In genomic region chr6:14804444-14805210, GRCh38 we compare ENCODE assay signal across 1 cellular context.
A peak's percentile ranks its signal among the peaks of the same experiment; 100 is the strongest.
TF ChIP-seq lines count a peak whose summit lies in the region.

No MANE protein-coding gene starts in this region.

TF ChIP-seq in WTC11, 78 proteins besides CTCF, POLR2A, EP300 and RAD21 (continued from another document):
- no peak for TF ChIP-seq AFF4 (CRISPR knock-in tag; IDR thresholded peaks at IDR 0.05; ENCODE audit: borderline replicate concordance)
- no peak for TF ChIP-seq USF2 (CRISPR knock-in tag; IDR thresholded peaks at IDR 0.05)
- no peak for TF ChIP-seq STAT6 (CRISPR knock-in tag; conservative IDR thresholded peaks at IDR 0.05; ENCODE audit: low read depth)
- TF ChIP-seq MYBL2 (CRISPR knock-in tag; IDR thresholded peaks at IDR 0.05) = no peak
- TF ChIP-seq ESRRA (CRISPR knock-in tag; IDR thresholded peaks at IDR 0.05; ENCODE audit: borderline replicate concordance) = 0 out of 2 replicates have a peak, but pooled peaks have one; percentile 35
- TF ChIP-seq ZNF263 (CRISPR knock-in tag; IDR thresholded peaks at IDR 0.05; ENCODE audit: low read depth) = no peak
- TF ChIP-seq CBFB (CRISPR knock-in tag; IDR thresholded peaks at IDR 0.05; ENCODE audit: low read depth) = no peak
- no peak for TF ChIP-seq ATF6 (CRISPR knock-in tag; IDR thresholded peaks at IDR 0.05)
- TF ChIP-seq HMGXB4 (CRISPR knock-in tag; IDR thresholded peaks at IDR 0.05) = no peak
- TF ChIP-seq FOXJ3 (CRISPR knock-in tag; IDR thresholded peaks at IDR 0.05; ENCODE audit: borderline replicate concordance) = no peak
- TF ChIP-seq CREB1 (CRISPR knock-in tag; IDR thresholded peaks at IDR 0.05) = 0 out of 2 replicates have a peak, but pooled peaks have one; percentile 5
- no peak; the same call in 1 of the 2 replicates for TF ChIP-seq USF1 (CRISPR knock-in tag; IDR thresholded peaks at IDR 0.05)
- TF ChIP-seq RELA (CRISPR knock-in tag; IDR thresholded peaks at IDR 0.05; ENCODE audit: borderline replicate concordance) = no peak; the same call in 1 of the 2 replicates
- no peak for TF ChIP-seq NFYB (CRISPR knock-in tag; conservative IDR thresholded peaks at IDR 0.05; ENCODE audit: low read depth)
- TF ChIP-seq NR1H2 (CRISPR knock-in tag; IDR thresholded peaks at IDR 0.05) = peak; percentile 46; the same call in 1 of the 2 replicates
- no peak for TF ChIP-seq ARID4B (CRISPR knock-in tag; IDR thresholded peaks at IDR 0.05; ENCODE audit: borderline replicate concordance)
- peak; percentile 80; the same call in 1 of the 2 replicates for TF ChIP-seq MAX (CRISPR knock-in tag; IDR thresholded peaks at IDR 0.05)
- TF ChIP-seq HMGA2 (CRISPR knock-in tag; IDR thresholded peaks at IDR 0.05) = no peak
- no peak for TF ChIP-seq ETV6 (CRISPR knock-in tag; IDR thresholded peaks at IDR 0.05)
- no peak for TF ChIP-seq E2F4 (CRISPR knock-in tag; IDR thresholded peaks at IDR 0.05; ENCODE audit: borderline replicate concordance, low read depth)
- TF ChIP-seq FOXP1 (CRISPR knock-in tag; IDR thresholded peaks at IDR 0.05; ENCODE audit: borderline replicate concordance) = 0 out of 2 replicates have a peak, but pooled peaks have one; percentile 16
- no peak for TF ChIP-seq SMAD4 (CRISPR knock-in tag; IDR thresholded peaks at IDR 0.05)
- no peak for TF ChIP-seq AR (CRISPR knock-in tag; IDR thresholded peaks at IDR 0.05)
- no peak for TF ChIP-seq ERG (CRISPR knock-in tag; IDR thresholded peaks at IDR 0.05)
- TF ChIP-seq ATF1 (CRISPR knock-in tag; IDR thresholded peaks at IDR 0.05) = no peak
- TF ChIP-seq ZBTB43 (CRISPR knock-in tag; IDR thresholded peaks at IDR 0.05) = no peak
TF ChIP-seq in WTC11: peak in this region for 9.
